In the genomic region with DNA sequence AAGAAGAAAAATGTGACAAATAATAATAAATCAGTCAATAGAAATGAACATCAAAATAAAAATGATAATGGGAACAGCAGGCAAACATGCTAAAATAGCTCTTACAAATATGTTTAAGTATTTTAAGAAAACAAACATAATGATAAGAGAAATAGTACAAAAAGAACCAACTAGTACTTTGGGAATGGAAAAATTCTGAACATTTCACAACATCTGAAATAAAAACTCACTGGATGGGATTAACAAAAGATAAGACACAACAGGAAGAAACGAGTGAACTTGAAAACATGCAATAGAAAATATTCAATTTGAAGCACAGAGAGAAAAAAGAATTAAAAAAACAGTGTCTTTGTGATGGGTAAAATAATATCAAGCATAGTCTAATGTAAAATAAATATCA, we compare ENCODE assay signal across 20 cellular contexts.
DNase-seq lines count a peak whose midpoint lies in the region; ATAC-seq, FAIRE-seq and TF ChIP-seq lines count a peak whose summit lies in the region.
"Had no signal": no experiment of that assay in that cellular context is flagged by ENCODE, and none has a peak within 500 bp of the region (broad histone marks: within the 10 kb centered on the region; RNA-seq: fewer than 3 reads in every experiment).

No MANE protein-coding gene starts in this region.

- WGBS in heart left ventricle, 4 donors, result 45 to 61% (median 52%) methylated on average over 1 of the region's 1 CpG

- H3K27me3 ChIP-seq in heart left ventricle, result no peaks in the 10 kb centered on the region

- peak; percentile 50 for FAIRE-seq in kidney (lab: Jason Lieb, UNC)
- FAIRE-seq: A549, D721Med, GM12892 had no signal

- H3K9ac ChIP-seq in kidney (ENCODE audit: low read length in 2 of 2), result no peak overlapping the region

- DNase-seq in left ventricle myocardium superior (no peak), heart left ventricle (no peak), amniotic epithelial cell (ENCODE audit: low read depth) (peak; percentile 76), fibroblast of the aortic adventitia (ENCODE audit: low read depth) (peak; percentile 35), kidney (no peak), anterior cingulate cortex (lab: John Stamatoyannopoulos, UW) (no peak), NCI-H2171 (lab: John Stamatoyannopoulos, UW) (no peak)
- DNase-seq: AML-193; Caco-2; CD4-positive, alpha-beta T cell; GDM1; GOT3; H7; HFFc6 had no signal

- H3K4me1 ChIP-seq in heart left ventricle (peaks cover 0 to 13% (median under 1%) of the 10 kb centered on the region in 12 donors), kidney (ENCODE audit: control insufficient read depth in 1 of 2, insufficient read depth in 1 of 2, low read depth in 1 of 2, low read length in 2 of 2) (no peaks in the 10 kb centered on the region)
- H3K4me1 ChIP-seq: A549, Caco-2 had no signal

- H3K9me3 ChIP-seq in heart left ventricle, result peaks cover 0 to 24% (median 0%) of the 10 kb centered on the region in 12 donors
- H3K9me3 ChIP-seq in kidney (ENCODE audit: control insufficient read depth in 1 of 2, low read length in 2 of 2), result peaks cover 0 to 3% of the 10 kb centered on the region in 2 donors
- H3K9me3 ChIP-seq: A549, Caco-2 had no signal

- H3K27ac ChIP-seq in heart left ventricle, result peak overlapping the region in 4 of 12 donors; percentile 16 to 63 (median 44)
- no peak overlapping the region for H3K27ac ChIP-seq in kidney (ENCODE audit: low read depth in 2 of 2, low read length in 2 of 2)
- H3K27ac ChIP-seq: A549, C4-2B had no signal

- intact Hi-C loops in left ventricle myocardium superior (cut with micrococcal nuclease) (no loop called here), heart left ventricle (cut with DNase I) (no loop called here), kidney (cut with DNase I) (no loop called here)

- TF ChIP-seq POLR2A in heart left ventricle (IDR thresholded peaks at IDR 0.05), result no peak

- H3K4me3 ChIP-seq in heart left ventricle (no peak overlapping the region), fibroblast of the aortic adventitia (ENCODE audit: low read depth, low read length) (no peak overlapping the region), kidney (ENCODE audit: low read length in 2 of 2) (no peak overlapping the region)
- H3K4me3 ChIP-seq: A549 had no signal

- ATAC-seq in left ventricle myocardium superior, result peak; percentile 54
- no peak for ATAC-seq in heart left ventricle
- no peak for ATAC-seq in HG03039 (IDR thresholded peaks at IDR 0.05; ENCODE audit: unreplicated experiment)
- ATAC-seq: A549, HCT116 had no signal

- H3K36me3 ChIP-seq in heart left ventricle (no peaks in the 10 kb centered on the region), kidney (ENCODE audit: control insufficient read depth in 1 of 2, insufficient read depth in 2 of 2, low read length in 2 of 2) (no peaks in the 10 kb centered on the region)

- TF ChIP-seq CTCF in heart left ventricle (IDR thresholded peaks at IDR 0.05), result no peak
- TF ChIP-seq CTCF in fibroblast of the aortic adventitia (IDR thresholded peaks at IDR 0.05; ENCODE audit: insufficient read depth, low read length), result no peak
- TF ChIP-seq CTCF in kidney (IDR thresholded peaks at IDR 0.05; ENCODE audit: borderline replicate concordance, extremely low read depth, insufficient read depth), result no peak

Comparison
In these comparisons a context has a peak if more than half of its experiments do, and no peak if none do; other contexts are left out.
1. DNase-seq: peak in amniotic epithelial cell (single experiment) and fibroblast of the aortic adventitia (single experiment); none in left ventricle myocardium superior (single experiment), heart left ventricle (0 of 5), kidney (single experiment), anterior cingulate cortex (0 of 58) and NCI-H2171 (single experiment).